20 cellular contexts compared by ENCODE assay signal in the genomic region with DNA sequence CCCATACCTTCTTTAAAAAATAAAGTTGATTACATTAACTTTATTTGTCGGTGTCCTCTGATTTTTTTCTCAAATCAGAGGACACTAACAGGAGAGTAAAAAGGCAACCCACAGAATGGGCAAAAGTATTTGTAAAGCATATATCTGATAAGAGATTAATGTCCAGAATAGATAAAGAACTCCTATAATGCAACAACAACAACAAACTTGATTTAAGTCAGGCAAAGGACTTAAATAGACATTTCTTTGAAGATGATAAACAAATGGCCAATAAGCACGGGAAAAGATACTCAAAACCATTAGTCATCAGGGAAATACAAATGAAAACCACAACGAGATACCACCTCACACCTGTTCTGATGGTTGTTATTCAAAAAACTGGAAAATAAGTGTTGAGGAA. TPM values are rescaled to one million over a fixed set of nuclear protein-coding genes. Genes with fewer than 3 reads are reported as not detected.
DNase-seq lines count a peak whose midpoint lies in the region; ATAC-seq and TF ChIP-seq lines count a peak whose summit lies in the region.
"Had no signal": no experiment of that assay in that cellular context is flagged by ENCODE, and none has a peak within 500 bp of the region (broad histone marks: within the 10 kb centered on the region; RNA-seq: fewer than 3 reads in every experiment).

No MANE protein-coding gene starts in this region.

- TF ChIP-seq POLR2A in sigmoid colon (IDR thresholded peaks at IDR 0.05), result no peak

- H3K27me3 ChIP-seq in sigmoid colon, result no peaks in the 10 kb centered on the region
- H3K27me3 ChIP-seq: ovary, right lobe of liver, thyroid gland had no signal

- no peak for TF ChIP-seq CTCF in sigmoid colon (IDR thresholded peaks at IDR 0.05)

- H3K4me3 Mint-ChIP-seq in activated T-cell treated with anti-CD3 and anti-CD28 coated beads, Interleukin-2, amount 50 U/mL, for 72 hours, result peak overlapping the region; percentile 22 to 93
- peak overlapping the region; percentile 76 for H3K4me3 Mint-ChIP-seq in T-helper 17 cell
- H3K4me3 Mint-ChIP-seq in central memory CD8-positive, alpha-beta T cell, result peak overlapping the region; percentile 58
- H3K4me3 Mint-ChIP-seq in stimulated activated effector memory CD8-positive, alpha-beta T cell treated with anti-CD3 and anti-CD28 coated beads, Interleukin-12 subunit alpha, Interleukin-12 subunit beta, amount 100 ng/mL, for 72 hours, result peak overlapping the region; percentile 62

- peaks cover 0 to 42% (median 27%) of the 10 kb centered on the region in 4 donors for H3K4me1 ChIP-seq in sigmoid colon
- H3K4me1 ChIP-seq: right lobe of liver had no signal

- intact Hi-C loops in sigmoid colon (cut with DNase I), result no loop called here

- H3K27me3 Mint-ChIP-seq in activated T-cell treated with anti-CD3 and anti-CD28 coated beads, Interleukin-2, amount 50 U/mL, for 72 hours (ENCODE audit: low read depth), result no peaks in the 10 kb centered on the region
- no peaks in the 10 kb centered on the region for H3K27me3 Mint-ChIP-seq in T-helper 17 cell
- H3K27me3 Mint-ChIP-seq in central memory CD8-positive, alpha-beta T cell, result no peaks in the 10 kb centered on the region

- peak overlapping the region; percentile 97 for H3K27ac Mint-ChIP-seq in activated T-cell treated with anti-CD3 and anti-CD28 coated beads, Interleukin-2, amount 50 U/mL, for 72 hours
- H3K27ac Mint-ChIP-seq in T-helper 17 cell, result peak overlapping the region; percentile 94
- peak overlapping the region; percentile 93 for H3K27ac Mint-ChIP-seq in central memory CD8-positive, alpha-beta T cell (ENCODE audit: low read depth)
- peak overlapping the region; percentile 93 for H3K27ac Mint-ChIP-seq in stimulated activated effector memory CD8-positive, alpha-beta T cell treated with anti-CD3 and anti-CD28 coated beads, Interleukin-12 subunit alpha, Interleukin-12 subunit beta, amount 100 ng/mL, for 72 hours

- H3K36me3 Mint-ChIP-seq in activated T-cell treated with anti-CD3 and anti-CD28 coated beads, Interleukin-2, amount 50 U/mL, for 72 hours (ENCODE audit: insufficient read depth in 2 of 2), result peaks cover 3% of the 10 kb centered on the region in 2 donors
- peaks cover 3% of the 10 kb centered on the region for H3K36me3 Mint-ChIP-seq in T-helper 17 cell (ENCODE audit: low read depth)
- peaks cover 10% of the 10 kb centered on the region for H3K36me3 Mint-ChIP-seq in central memory CD8-positive, alpha-beta T cell (ENCODE audit: insufficient read depth)
- H3K36me3 Mint-ChIP-seq in stimulated activated effector memory CD8-positive, alpha-beta T cell treated with anti-CD3 and anti-CD28 coated beads, Interleukin-12 subunit alpha, Interleukin-12 subunit beta, amount 100 ng/mL, for 72 hours, result peaks cover 6% of the 10 kb centered on the region

- no peak for DNase-seq in activated T-cell treated with anti-CD3 and anti-CD28 coated beads, Interleukin-2, amount 50 U/mL, for 72 hours
- no peak for DNase-seq in activated T-cell treated with anti-CD3 and anti-CD28 coated beads, Interleukin-2, amount 50 U/mL, for 48 hours
- DNase-seq in T-helper 17 cell (no peak), RPMI8226 (no peak), sigmoid colon (no peak)
- no peak for DNase-seq in central memory CD8-positive, alpha-beta T cell (ENCODE audit: low spot score in 2 of 2)
- DNase-seq in stimulated activated effector memory CD8-positive, alpha-beta T cell treated with anti-CD3 and anti-CD28 coated beads, Interleukin-12 subunit alpha, Interleukin-12 subunit beta, amount 100 ng/mL, for 72 hours (ENCODE audit: low spot score in 2 of 2), result no peak
- DNase-seq: anterior cingulate cortex, caudate nucleus, foreskin melanocyte, hippocampal formation, KBM-7, NCI-H2171 treated with DMSO at 0.1 percent for 48 hours, NCI-H526 treated with DMSO at 0.1 percent for 48 hours, ovary, right lobe of liver, thyroid gland had no signal

- no peak overlapping the region for H3K4me3 ChIP-seq in sigmoid colon
- H3K4me3 ChIP-seq: ovary, right lobe of liver, thyroid gland had no signal

- ATAC-seq in activated T-cell treated with anti-CD3 and anti-CD28 coated beads, Interleukin-2, amount 50 U/mL, for 72 hours (replicated peaks in 1 of 2), result no peak
- no peak for ATAC-seq in T-helper 17 cell
- ATAC-seq in central memory CD8-positive, alpha-beta T cell (replicated peaks; ENCODE audit: extremely low read depth, poor library complexity, severe bottlenecking), result no peak
- ATAC-seq in stimulated activated effector memory CD8-positive, alpha-beta T cell treated with anti-CD3 and anti-CD28 coated beads, Interleukin-12 subunit alpha, Interleukin-12 subunit beta, amount 100 ng/mL, for 72 hours, result no peak
- ATAC-seq in HG03025 (IDR thresholded peaks at IDR 0.05; ENCODE audit: low FRiP score, unreplicated experiment), result no peak
- ATAC-seq: right lobe of liver had no signal

- TF ChIP-seq EP300 in sigmoid colon (IDR thresholded peaks at IDR 0.05), result no peak

- peaks cover 0 to 1% of the 10 kb centered on the region in 2 donors for H3K9me3 Mint-ChIP-seq in activated T-cell treated with anti-CD3 and anti-CD28 coated beads, Interleukin-2, amount 50 U/mL, for 72 hours
- no peaks in the 10 kb centered on the region for H3K9me3 Mint-ChIP-seq in central memory CD8-positive, alpha-beta T cell
- H3K9me3 Mint-ChIP-seq in stimulated activated effector memory CD8-positive, alpha-beta T cell treated with anti-CD3 and anti-CD28 coated beads, Interleukin-12 subunit alpha, Interleukin-12 subunit beta, amount 100 ng/mL, for 72 hours, result no peaks in the 10 kb centered on the region
- H3K9me3 Mint-ChIP-seq: activated T-cell treated with anti-CD3 and anti-CD28 coated beads, Interleukin-2, amount 50 U/mL, for 4 hours had no signal

- WGBS in sigmoid colon, 2 donors, result 57 to 61% methylated on average over 3 of the region's 3 CpGs

- peak overlapping the region in 1 of 4 donors; percentile 45 for H3K27ac ChIP-seq in sigmoid colon
- H3K27ac ChIP-seq: ovary, right lobe of liver, RWPE1 had no signal

- no peaks in the 10 kb centered on the region for H3K9me3 ChIP-seq in T-helper 17 cell (ENCODE audit: control insufficient read depth, low read length, poor library complexity, severe bottlenecking)
- H3K9me3 ChIP-seq in sigmoid colon, result no peaks in the 10 kb centered on the region
- H3K9me3 ChIP-seq: ovary, right lobe of liver, thyroid gland had no signal

- peaks cover 78% of the 10 kb centered on the region for H3K4me1 Mint-ChIP-seq in activated T-cell treated with anti-CD3 and anti-CD28 coated beads, Interleukin-2, amount 50 U/mL, for 72 hours (ENCODE audit: low read depth)
- peaks cover 39% of the 10 kb centered on the region for H3K4me1 Mint-ChIP-seq in T-helper 17 cell
- peaks cover 47% of the 10 kb centered on the region for H3K4me1 Mint-ChIP-seq in central memory CD8-positive, alpha-beta T cell
- peaks cover 66% of the 10 kb centered on the region for H3K4me1 Mint-ChIP-seq in stimulated activated effector memory CD8-positive, alpha-beta T cell treated with anti-CD3 and anti-CD28 coated beads, Interleukin-12 subunit alpha, Interleukin-12 subunit beta, amount 100 ng/mL, for 72 hours

- H3K36me3 ChIP-seq in sigmoid colon, result no peaks in the 10 kb centered on the region
- H3K36me3 ChIP-seq: ovary, right lobe of liver, thyroid gland had no signal

RNA-seq across cellular contexts. Expression of a gene that starts 28.7 kb away (rescaled TPM):
- 10 to 100 TPM; 65.2 to 71.0 TPM for total RNA-seq in activated T-cell treated with anti-CD3 and anti-CD28 coated beads, Interleukin-2, amount 50 U/mL, for 72 hours
- total RNA-seq in T-helper 17 cell (10 to 100 TPM; 86.3 to 92.6 TPM), sigmoid colon (10 to 100 TPM; 40.7 to 54.6 (median 45.5) TPM)
- polyA plus RNA-seq in sigmoid colon, result 10 to 100 TPM in 1 of 3 donors, 1 to 10 TPM in 2; 3.2 to 14.4 (median 4.8) TPM
